ENCODE assay signal across 20 cellular contexts in genomic region chr1:164557270-164557669, GRCh38. TPM values are rescaled to one million over a fixed set of nuclear protein-coding genes. Genes with fewer than 3 reads are reported as not detected.
DNase-seq lines count a peak whose midpoint lies in the region; ATAC-seq, FAIRE-seq and TF ChIP-seq lines count a peak whose summit lies in the region.
"Had no signal": no experiment of that assay in that cellular context is flagged by ENCODE, and none has a peak within 500 bp of the region (broad histone marks: within the 10 kb centered on the region; RNA-seq: fewer than 3 reads in every experiment).

No MANE protein-coding gene starts in this region.

- H3K9ac ChIP-seq in SK-N-MC (ENCODE audit: insufficient read length): no peak overlapping the region

- H2AFZ ChIP-seq in GM23338: no peak overlapping the region

- no peak for FAIRE-seq in A549 (lab: Jason Lieb, UNC)
- FAIRE-seq: HTR-8/SVneo had no signal

- H3K9me3 Mint-ChIP-seq in GM23338 (peaks cover 17% of the 10 kb centered on the region), neural crest cell (peaks cover 7% of the 10 kb centered on the region)

- TF ChIP-seq EP300 in A549 (IDR thresholded peaks at IDR 0.05): no peak

- H3K4me2 ChIP-seq in A549: peak overlapping the region; percentile 90
- H3K4me2 ChIP-seq in GM23338: peak overlapping the region; percentile 78

- TF ChIP-seq RAD21 in A549 (conservative IDR thresholded peaks at IDR 0.05 in 1 of 2, IDR thresholded peaks at IDR 0.05 in 1 of 2): no peak

- no peak for ATAC-seq in A549
- no peak for ATAC-seq in GM23338
- ATAC-seq in psoas muscle: no peak
- ATAC-seq in GM21723 (IDR thresholded peaks at IDR 0.05; ENCODE audit: unreplicated experiment): no peak
- ATAC-seq: activated CD8-positive, alpha-beta memory T cell treated with anti-CD3 and anti-CD28 coated beads, Interleukin-2, amount 10 ng/mL, durations not matched to agents 7 days and 5 days; activated naive CD8-positive, alpha-beta T cell treated with anti-CD3 and anti-CD28 coated beads, Interleukin-2, amount 50 U/mL, for 24 hours; esophagus mucosa; stimulated activated naive CD8-positive, alpha-beta T cell treated with anti-CD3 and anti-CD28 coated beads, Interleukin-15, amount 100 ng/mL, for 72 hours had no signal

- H3K27me3 ChIP-seq in GM23338 (ENCODE audit: insufficient read depth) (no peaks in the 10 kb centered on the region), psoas muscle (ENCODE audit: insufficient read depth in 3 of 3, low read length in 2 of 3) (no peaks in the 10 kb centered on the region)
- H3K27me3 ChIP-seq: right lobe of liver had no signal

- WGBS in A549 (ENCODE audit: missing lambda C conversion rate): 76% methylated on average over 4 of the region's 4 CpGs
- 55 to 74% (median 59%) methylated on average over 4 of the region's 4 CpGs for WGBS in psoas muscle, 3 donors

- TF ChIP-seq CTCF in A549 (IDR thresholded peaks at IDR 0.05) (no peak), GM23338 (conservative IDR thresholded peaks at IDR 0.05; ENCODE audit: low read depth in 2 of 2) (no peak), neural crest cell (conservative IDR thresholded peaks at IDR 0.05) (no peak), psoas muscle (IDR thresholded peaks at IDR 0.05) (no peak)

- H3K27ac Mint-ChIP-seq in GM23338 (no peak overlapping the region), neural crest cell (ENCODE audit: unreplicated experiment) (no peak overlapping the region)
- H3K27ac Mint-ChIP-seq: activated CD8-positive, alpha-beta memory T cell treated with anti-CD3 and anti-CD28 coated beads, Interleukin-2, amount 10 ng/mL, durations not matched to agents 7 days and 5 days; activated naive CD8-positive, alpha-beta T cell treated with anti-CD3 and anti-CD28 coated beads, Interleukin-2, amount 50 U/mL, for 24 hours; activated T-helper 2 cell treated with anti-CD3 and anti-CD28 coated beads, Interferon-gamma antibody, Interleukin-2, Interleukin-4, amounts not matched to agents 10 μg/mL and 5 μg/mL and 100 μg/mL, durations not matched to agents 14 hours and 24 hours and 36 hours had no signal

- H4K20me1 ChIP-seq in GM23338 (replicated peaks; ENCODE audit: insufficient read depth): no peaks in the 10 kb centered on the region; the same call in 1 of the 2 replicates

- H3K9me3 ChIP-seq in A549 (peaks cover 9% of the 10 kb centered on the region; the same call in 2 of the 3 replicates), SK-N-MC (ENCODE audit: low read depth, low read length) (no peaks in the 10 kb centered on the region), psoas muscle (no peaks in the 10 kb centered on the region)
- H3K9me3 ChIP-seq: right lobe of liver had no signal

- DNase-seq in A549 (ENCODE audit: low read depth in 1 of 2, low spot score in 1 of 2) (no peak), GM23338 (ENCODE audit: low spot score) (peak; percentile 40), SK-N-MC (ENCODE audit: low read depth, low spot score) (no peak), neural crest cell (ENCODE audit: low read depth, low spot score) (no peak), psoas muscle (no peak)
- DNase-seq in stimulated activated naive CD4-positive, alpha-beta T cell (lab: John Stamatoyannopoulos, UW): no peak
- DNase-seq: activated CD4-positive, CD25-positive, alpha-beta regulatory T cell treated with anti-CD3 and anti-CD28 coated beads, Interleukin-2, amount 50 U/mL, for 72 hours; activated CD8-positive, alpha-beta memory T cell treated with anti-CD3 and anti-CD28 coated beads, Interleukin-2, amount 10 ng/mL, durations not matched to agents 7 days and 5 days; activated naive CD8-positive, alpha-beta T cell treated with anti-CD3 and anti-CD28 coated beads, Interleukin-2, amount 50 U/mL, for 24 hours; AML-193; glutamatergic neuron; NCI-H1417 treated with DMSO at 0.1 percent for 48 hours; stimulated activated naive CD8-positive, alpha-beta T cell treated with anti-CD3 and anti-CD28 coated beads, Interleukin-15, amount 100 ng/mL, for 72 hours; T-helper 2 cell had no signal

- intact Hi-C loops in psoas muscle (cut with DNase I): loop anchor here in 1 of 2 donors (5.0 kb wide), 1 partner anchor 40 kb away; no protein-coding TSS in a partner anchor

- H3K27me3 Mint-ChIP-seq in GM23338 (ENCODE audit: insufficient read depth, low read depth, poor library complexity) (peaks cover 1% of the 10 kb centered on the region), neural crest cell (ENCODE audit: low read depth) (no peaks in the 10 kb centered on the region)

- POLR2A ChIA-PET in A549 (lab: Yijun Ruan, JAX): no interaction called here

- H3F3A ChIP-seq in GM23338 (replicated peaks; ENCODE audit: low read depth): peaks cover 4% of the 10 kb centered on the region; the same call in 1 of the 2 replicates

- no peak for TF ChIP-seq POLR2A in A549 (IDR thresholded peaks at IDR 0.05; ENCODE audit: low read length)

- H3K4me3 Mint-ChIP-seq in GM23338 (no peak overlapping the region; the same call in 2 of the 3 replicates), neural crest cell (peak overlapping the region; percentile 90)
- H3K4me3 Mint-ChIP-seq: activated CD8-positive, alpha-beta memory T cell treated with anti-CD3 and anti-CD28 coated beads, Interleukin-2, amount 10 ng/mL, durations not matched to agents 7 days and 5 days; activated naive CD8-positive, alpha-beta T cell treated with anti-CD3 and anti-CD28 coated beads, Interleukin-2, amount 50 U/mL, for 24 hours; stimulated activated naive CD8-positive, alpha-beta T cell treated with anti-CD3 and anti-CD28 coated beads, Interleukin-15, amount 100 ng/mL, for 72 hours had no signal

- peaks cover 27% of the 10 kb centered on the region for H3K36me3 Mint-ChIP-seq in GM23338 (ENCODE audit: low read depth)
- H3K36me3 Mint-ChIP-seq in neural crest cell (ENCODE audit: low read depth): peaks cover 9% of the 10 kb centered on the region

- peak overlapping the region; percentile 38 to 53; a peak in 5 of 6 replicates for H3K27ac ChIP-seq in A549
- H3K27ac ChIP-seq in GM23338 (ENCODE audit: low read depth): peak overlapping the region; percentile 77; the same call in 1 of the 2 replicates
- peak overlapping the region; percentile 90; the same call in 1 of the 2 replicates for H3K27ac ChIP-seq in SK-N-MC
- H3K27ac ChIP-seq in psoas muscle: no peak overlapping the region
- H3K27ac ChIP-seq: right lobe of liver had no signal

- H3K4me3 ChIP-seq in A549 (no peak overlapping the region), GM23338 (no peak overlapping the region), SK-N-MC (no peak overlapping the region), psoas muscle (no peak overlapping the region)
- H3K4me3 ChIP-seq: right lobe of liver had no signal

- peaks cover 4% of the 10 kb centered on the region; the same call in 1 of the 2 replicates for H3K36me3 ChIP-seq in GM23338 (ENCODE audit: insufficient read depth)
- no peaks in the 10 kb centered on the region for H3K36me3 ChIP-seq in SK-N-MC (ENCODE audit: insufficient read depth, low read length)
- no peaks in the 10 kb centered on the region for H3K36me3 ChIP-seq in psoas muscle (ENCODE audit: insufficient read depth in 1 of 2, low read depth in 1 of 2)
- H3K36me3 ChIP-seq: right lobe of liver had no signal

- CTCF ChIA-PET in A549 (lab: Yijun Ruan, JAX): interaction anchor here (0.6 to 1.8 kb wide), 3 partner anchors 11 to 173 kb away, joined by 3 read pairs; no protein-coding TSS in a partner anchor

- H3K4me1 Mint-ChIP-seq in GM23338: peaks cover 24% of the 10 kb centered on the region
- H3K4me1 Mint-ChIP-seq in neural crest cell: peaks cover 25% of the 10 kb centered on the region

- H3K9me2 ChIP-seq in GM23338 (ENCODE audit: insufficient read depth): no peaks in the 10 kb centered on the region

- H3K4me1 ChIP-seq in A549 (peaks cover 12% of the 10 kb centered on the region), GM23338 (ENCODE audit: insufficient read depth) (peaks cover 19% of the 10 kb centered on the region), psoas muscle (peaks cover 10% of the 10 kb centered on the region)

- peaks cover 25% of the 10 kb centered on the region for H3K79me2 ChIP-seq in GM23338 (replicated peaks; ENCODE audit: insufficient read depth)

TF ChIP-seq in A549, 52 proteins besides CTCF, POLR2A, EP300 and RAD21 (continues in another document):
- TF ChIP-seq SREBF2 (IDR thresholded peaks at IDR 0.05): no peak
- no peak for TF ChIP-seq MAX (IDR thresholded peaks at IDR 0.05)
- TF ChIP-seq KDM1A (IDR thresholded peaks at IDR 0.05; ENCODE audit: low read depth): no peak
- no peak for TF ChIP-seq ZSCAN20 (CRISPR knock-in tag; IDR thresholded peaks at IDR 0.05)
- no peak for TF ChIP-seq HES2 (IDR thresholded peaks at IDR 0.05)
- no peak for TF ChIP-seq BHLHE40 (IDR thresholded peaks at IDR 0.05; ENCODE audit: low read depth, low read length)

TF ChIP-seq in GM23338, 12 proteins besides CTCF, POLR2A, EP300 and RAD21 (continues in another document):
- TF ChIP-seq EZH2 (IDR thresholded peaks at IDR 0.05; ENCODE audit: low read depth, unreplicated experiment): no peak

RNA-seq across cellular contexts. Expression of gene PBX1, which starts 1.7 kb away (rescaled TPM):
- polyA plus RNA-seq in A549 (2011; rRNA removed) (61.5 and 62.8 TPM in 2 replicates), A549 (2017; fragmentation: RNase III; extraction: RNeasy Plus Mini Kit Qiagen cat#74134 plus additional on column Dnase treatment) (46.5 to 53.4 TPM (median 47.8 TPM) in 3 replicates), GM23338 (2016; fragmentation: Nextera tagmentation; extraction: Ambion mirVana) (39.3 and 40.0 TPM in 2 replicates), psoas muscle (10 to 100 TPM; 10.6 to 36.8 (median 24.5) TPM)
- 32.7 and 37.4 TPM in 2 replicates for polyA plus RNA-seq in A549 (2012; cell fraction: cytosol; rRNA removed)
- 28.1 and 30.0 TPM in 2 replicates for polyA plus RNA-seq in A549 (2012; cell fraction: nucleus; rRNA removed)
- 101 and 102 TPM in 2 replicates for polyA minus RNA-seq in A549 (2011; rRNA and poly(A)+ RNA removed)
- total RNA-seq in GM23338 (2014; rRNA removed; shearing (Covaris generic)): 84.2 and 104 TPM in 2 replicates
- total RNA-seq in neural crest cell (68.9 and 71.7 TPM in 2 replicates), psoas muscle (10 to 100 TPM; 59.3 to 69.9 (median 64.4) TPM)
- total RNA-seq: activated CD8-positive, alpha-beta memory T cell treated with anti-CD3 and anti-CD28 coated beads, Interleukin-2, amount 10 ng/mL, durations not matched to agents 7 days and 5 days; activated T-helper 2 cell treated with anti-CD3 and anti-CD28 coated beads, Interferon-gamma antibody, Interleukin-2, Interleukin-4, amounts not matched to agents 10 μg/mL and 5 μg/mL and 100 μg/mL, durations not matched to agents 14 hours and 24 hours and 36 hours; OCI-LY7 had no signal
